Comparison of ENCODE assay signal across 19 cellular contexts in the genomic region with DNA sequence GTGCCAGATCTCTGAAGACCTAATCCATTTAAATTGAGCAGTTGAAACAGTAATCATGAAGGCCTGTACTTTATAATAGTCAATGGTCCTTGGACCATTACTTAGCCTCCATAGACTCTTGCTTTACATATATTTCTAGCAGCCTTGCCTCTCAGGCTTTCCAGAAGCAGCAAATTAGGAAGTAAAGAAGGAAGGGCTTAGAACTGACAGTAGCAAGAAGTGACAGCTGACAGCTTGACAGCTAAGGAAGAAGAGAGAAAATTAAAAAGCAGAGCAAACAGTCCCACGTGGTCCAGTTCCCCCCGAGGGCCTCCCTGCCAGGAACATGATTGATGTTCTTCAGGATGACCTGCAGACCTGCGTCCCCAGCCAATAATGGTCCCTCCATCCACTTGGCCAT.
"Had no signal": no experiment of that assay in that cellular context is flagged by ENCODE, and none has a peak within 500 bp of the region (broad histone marks: within the 10 kb centered on the region; RNA-seq: fewer than 3 reads in every experiment).

No MANE protein-coding gene starts in this region.

- H3K4me3 ChIP-seq: coronary artery, heart left ventricle, pancreas, suprapubic skin, thyroid gland, uterus had no signal

- H3K27ac ChIP-seq: coronary artery, foreskin keratinocyte, heart left ventricle, pancreas, suprapubic skin, thyroid gland, uterus had no signal

- H3K4me3 Mint-ChIP-seq: endodermal cell; naive thymus-derived CD4-positive, alpha-beta T cell; type B pancreatic cell had no signal

- H3K4me1 Mint-ChIP-seq: naive thymus-derived CD4-positive, alpha-beta T cell had no signal

- ATAC-seq: foreskin keratinocyte; heart left ventricle; naive thymus-derived CD4-positive, alpha-beta T cell; pancreas; right cardiac atrium; stimulated activated naive CD8-positive, alpha-beta T cell treated with anti-CD3 and anti-CD28 coated beads, Interleukin-15, Interleukin-2, amounts not matched to agents 100 U/mL and 50 U/mL, for 24 hours had no signal

- H3K4me1 ChIP-seq: foreskin keratinocyte, heart left ventricle, pancreas, suprapubic skin, thyroid gland, uterus had no signal

- H3K9me3 ChIP-seq: pancreas, thyroid gland, uterus had no signal

- H3K36me3 ChIP-seq: heart left ventricle, pancreas, suprapubic skin, thyroid gland, uterus had no signal

- H3K36me3 Mint-ChIP-seq: naive thymus-derived CD4-positive, alpha-beta T cell had no signal

- H3K27ac Mint-ChIP-seq: endodermal cell; naive thymus-derived CD4-positive, alpha-beta T cell; progenitor cell of endocrine pancreas; type B pancreatic cell had no signal

- H3K27me3 ChIP-seq: foreskin keratinocyte, pancreas, suprapubic skin, thyroid gland, uterus had no signal

- DNase-seq: effector CD4-positive, alpha-beta T cell; endodermal cell; erythroblast; foreskin keratinocyte; heart left ventricle; hippocampal formation; naive thymus-derived CD4-positive, alpha-beta T cell; occipital lobe; pancreas; right cardiac atrium; small intestine; stimulated activated CD4-positive, alpha-beta T cell treated with anti-CD3 and anti-CD28 coated beads, Interleukin-12 subunit alpha, Interleukin-12 subunit beta, amount 100 ng/mL, for 4 hours; stimulated activated naive CD8-positive, alpha-beta T cell treated with anti-CD3 and anti-CD28 coated beads, Interleukin-15, Interleukin-2, amounts not matched to agents 100 U/mL and 50 U/mL, for 24 hours; thyroid gland; uterus had no signal
